In genomic region chr1:21622466-21623315, GRCh38 we compare ENCODE assay signal across 8 cellular contexts. TPM values are rescaled to one million over a fixed set of nuclear protein-coding genes. Genes with fewer than 3 reads are reported as not detected.
DNase-seq lines count a peak whose midpoint lies in the region; ATAC-seq and TF ChIP-seq lines count a peak whose summit lies in the region.

No MANE protein-coding gene starts in this region.

- peak; percentile 19 for ATAC-seq in central memory CD8-positive, alpha-beta T cell (replicated peaks; ENCODE audit: extremely low read depth, poor library complexity, severe bottlenecking)

- H3K27ac ChIP-seq in testis: no peak overlapping the region

- no peak overlapping the region for H3K4me3 ChIP-seq in mucosa of stomach (ENCODE audit: low read length)
- H3K4me3 ChIP-seq in testis: peak overlapping the region; percentile 29 to 31

- WGBS in testis, 2 donors: 22 to 27% methylated on average over 16 to 19 of the region's 62 CpGs

- peaks cover 56% of the 10 kb centered on the region for H3K27me3 Mint-ChIP-seq in central memory CD8-positive, alpha-beta T cell

- intact Hi-C loops in testis (cut with DNase I; ENCODE audit: low total_unique reads): no loop called here

- no peak for TF ChIP-seq POLR2A in testis (IDR thresholded peaks at IDR 0.05)

- peak overlapping the region; percentile 51 for H3K4me3 Mint-ChIP-seq in central memory CD8-positive, alpha-beta T cell

- DNase-seq in GM19238 (ENCODE audit: insufficient read length, low spot score) (peak; percentile 40), T-helper 22 cell (ENCODE audit: low read depth) (peak; percentile 6), testis (peak; percentile 45), midbrain (lab: John Stamatoyannopoulos, UW) (no peak), dermis blood vessel endothelial cell (no peak), NCI-H510A (lab: John Stamatoyannopoulos, UW) (no peak)
- no peak for DNase-seq in central memory CD8-positive, alpha-beta T cell (ENCODE audit: low spot score in 2 of 2)

- H3K9me3 Mint-ChIP-seq in central memory CD8-positive, alpha-beta T cell: no peaks in the 10 kb centered on the region

- no peak for TF ChIP-seq CTCF in testis (IDR thresholded peaks at IDR 0.05)

- peak overlapping the region; percentile 40 for H3K9ac ChIP-seq in mucosa of stomach (ENCODE audit: low read length)

- H3K36me3 ChIP-seq in mucosa of stomach (ENCODE audit: control insufficient read depth, insufficient read depth, low read length): no peaks in the 10 kb centered on the region
- no peaks in the 10 kb centered on the region for H3K36me3 ChIP-seq in testis (ENCODE audit: low read depth, missing control alignments)

- H3K9me3 ChIP-seq in mucosa of stomach (ENCODE audit: control insufficient read depth, low read length) (no peaks in the 10 kb centered on the region), testis (no peaks in the 10 kb centered on the region)

- no peaks in the 10 kb centered on the region for H3K4me1 Mint-ChIP-seq in central memory CD8-positive, alpha-beta T cell

- no peaks in the 10 kb centered on the region for H3K36me3 Mint-ChIP-seq in central memory CD8-positive, alpha-beta T cell (ENCODE audit: insufficient read depth)

- H3K4me1 ChIP-seq in mucosa of stomach (ENCODE audit: control insufficient read depth, insufficient read depth, low read length) (peaks cover 66% of the 10 kb centered on the region), testis (no peaks in the 10 kb centered on the region)

- H3K27me3 ChIP-seq in mucosa of stomach (ENCODE audit: control insufficient read depth, insufficient read depth, low read length): peaks cover 7% of the 10 kb centered on the region
- H3K27me3 ChIP-seq in testis: no peaks in the 10 kb centered on the region

- no peak overlapping the region for H3K27ac Mint-ChIP-seq in central memory CD8-positive, alpha-beta T cell (ENCODE audit: low read depth)

RNA-seq across cellular contexts. Expression of gene RAP1GAP, which starts 46.5 kb away (rescaled TPM):
- total RNA-seq in testis (1 to 10 TPM; 8.0 to 8.4 TPM), dermis blood vessel endothelial cell (under 0.01 and 0.05 TPM in 2 replicates)
- 7.4 TPM for polyA plus RNA-seq in testis (ENCODE audit: insufficient read depth, low read depth, low replicate concordance)

Comparison
In these comparisons a context has a peak if more than half of its experiments do, and no peak if none do; other contexts are left out.
1. DNase-seq: peak in GM19238 (single experiment), T-helper 22 cell (single experiment) and testis (single experiment); none in central memory CD8-positive, alpha-beta T cell (0 of 2), midbrain (single experiment), dermis blood vessel endothelial cell (single experiment) and NCI-H510A (single experiment).